ENCODE assay signal across 8 cellular contexts in the genomic region with DNA sequence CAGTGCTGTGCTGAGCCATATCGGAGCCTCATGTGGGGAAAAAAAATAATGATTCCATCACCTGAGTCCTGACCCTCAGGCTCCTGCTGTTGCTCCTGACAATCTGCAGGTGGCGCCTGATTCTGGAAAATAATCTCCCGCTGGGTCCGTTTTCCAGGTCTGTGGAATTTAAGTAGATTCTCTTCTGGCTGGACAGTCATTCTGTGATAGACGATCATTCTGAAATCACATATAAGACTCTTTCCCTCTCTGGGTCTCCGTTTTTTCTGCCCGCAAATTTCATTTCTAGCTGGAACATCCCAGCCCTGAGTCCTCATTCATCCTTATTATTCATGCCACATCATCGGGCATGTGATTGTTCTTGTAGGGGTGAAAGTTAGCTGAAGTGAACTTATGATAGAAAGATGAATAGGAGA. TPM values are rescaled to one million over a fixed set of nuclear protein-coding genes. Genes with fewer than 3 reads are reported as not detected.
A peak's percentile ranks its signal among the peaks of the same experiment; 100 is the strongest.
DNase-seq lines count a peak whose midpoint lies in the region; ATAC-seq and TF ChIP-seq lines count a peak whose summit lies in the region.

No MANE protein-coding gene starts in this region.

- H3K9me3 ChIP-seq in PC-9 (ENCODE audit: insufficient read depth, low read depth) = no peaks in the 10 kb centered on the region

- H4K20me1 ChIP-seq in PC-9 (ENCODE audit: insufficient read depth) = no peaks in the 10 kb centered on the region

- H3K27ac Mint-ChIP-seq in MCF 10A (ENCODE audit: low read depth, unreplicated experiment) = no peak overlapping the region
- H3K27ac Mint-ChIP-seq in stimulated activated naive CD8-positive, alpha-beta T cell treated with anti-CD3 and anti-CD28 coated beads, Interleukin-15, amount 100 ng/mL, for 72 hours = no peak overlapping the region

- no peak overlapping the region for H3K27ac ChIP-seq in PC-9

- DNase-seq in DMS79 (lab: John Stamatoyannopoulos, UW) (peak; percentile 26), PC-9 (peak; percentile 59 to 68), MCF 10A (ENCODE audit: unreplicated experiment) (peak; percentile 84), islet precursor cell (peak; percentile 84)
- peak; percentile 29 for DNase-seq in Jurkat, Clone E6-1 (ENCODE audit: low read depth, low spot score)
- no peak for DNase-seq in stimulated activated naive CD8-positive, alpha-beta T cell treated with anti-CD3 and anti-CD28 coated beads, Interleukin-15, amount 100 ng/mL, for 72 hours

- no peaks in the 10 kb centered on the region for H3K36me3 ChIP-seq in PC-9 (ENCODE audit: low read depth)

- H3F3A ChIP-seq in PC-9 (ENCODE audit: insufficient read depth, low read depth) = peaks cover 6% of the 10 kb centered on the region; the same call in 1 of the 2 replicates

- CTCF ChIA-PET in PC-9 (lab: Charles Lee) (interaction anchor here (0.6 to 3.0 kb wide), 4 partner anchors 18 to 282 kb away, joined by 3 to 22 read pairs (median 8); partner anchors contain the start of gene TOR2A), MCF 10A (lab: Yijun Ruan, JAX) (interaction anchor here (0.6 to 8.0 kb wide), 26 partner anchors 8 to 331 kb away, joined by 3 to 69 read pairs (median 4); partner anchors contain the start of genes STXBP1 and TOR2A)

- no TSS peak for BruUV-seq in PC-9 (replicated peaks; lab: Mats Ljungman, UMichigan)
- no TSS peak for BruUV-seq in MCF 10A (replicated peaks; lab: Mats Ljungman, UMichigan)

- H3K79me2 ChIP-seq in PC-9 (ENCODE audit: low read depth) = peaks cover 5% of the 10 kb centered on the region; the same call in 1 of the 2 replicates

- peaks cover 21% of the 10 kb centered on the region for H3K4me1 Mint-ChIP-seq in MCF 10A (ENCODE audit: insufficient read depth, unreplicated experiment)
- no peaks in the 10 kb centered on the region for H3K4me1 Mint-ChIP-seq in stimulated activated naive CD8-positive, alpha-beta T cell treated with anti-CD3 and anti-CD28 coated beads, Interleukin-15, amount 100 ng/mL, for 72 hours

- TF ChIP-seq CTCF in PC-9 (conservative IDR thresholded peaks at IDR 0.05) (peak; percentile 92), MCF 10A (IDR thresholded peaks at IDR 0.05; ENCODE audit: unreplicated experiment) (peak; percentile 91)

- no peaks in the 10 kb centered on the region for H3K9me3 Mint-ChIP-seq in MCF 10A (ENCODE audit: unreplicated experiment)
- H3K9me3 Mint-ChIP-seq in stimulated activated naive CD8-positive, alpha-beta T cell treated with anti-CD3 and anti-CD28 coated beads, Interleukin-15, amount 100 ng/mL, for 72 hours = no peaks in the 10 kb centered on the region

- no peaks in the 10 kb centered on the region for H3K9me2 ChIP-seq in PC-9 (ENCODE audit: insufficient read depth)

- peak overlapping the region; percentile 2; the same call in 1 of the 2 replicates for H3K4me2 ChIP-seq in PC-9

- peaks cover 6% of the 10 kb centered on the region for H3K36me3 Mint-ChIP-seq in MCF 10A (ENCODE audit: insufficient read depth, unreplicated experiment)

- POLR2A ChIA-PET in PC-9 (lab: Charles Lee; ENCODE audit: unreplicated experiment) = no interaction called here
- POLR2A ChIA-PET in MCF 10A (lab: Yijun Ruan, JAX) = interaction anchor here (0.7 to 1.3 kb wide), 3 partner anchors 25 to 145 kb away, joined by 3 to 9 read pairs (median 6); partner anchors contain the start of gene TOR2A

- no peak overlapping the region for H2AFZ ChIP-seq in PC-9

- no peaks in the 10 kb centered on the region for H3K27me3 Mint-ChIP-seq in MCF 10A (ENCODE audit: insufficient read depth, unreplicated experiment)
- H3K27me3 Mint-ChIP-seq in stimulated activated naive CD8-positive, alpha-beta T cell treated with anti-CD3 and anti-CD28 coated beads, Interleukin-15, amount 100 ng/mL, for 72 hours = peaks cover 22% of the 10 kb centered on the region

- no peak overlapping the region for H3K4me3 ChIP-seq in Jurkat, Clone E6-1 (ENCODE audit: low read length)
- H3K4me3 ChIP-seq in PC-9 = no peak overlapping the region

- ATAC-seq in stimulated activated naive CD8-positive, alpha-beta T cell treated with anti-CD3 and anti-CD28 coated beads, Interleukin-15, amount 100 ng/mL, for 72 hours = peak; percentile 57
- ATAC-seq in GM19452 (IDR thresholded peaks at IDR 0.05; ENCODE audit: unreplicated experiment) = no peak
- ATAC-seq in GM19351 (IDR thresholded peaks at IDR 0.05; ENCODE audit: unreplicated experiment) = no peak

- H3K4me3 Mint-ChIP-seq in MCF 10A (ENCODE audit: unreplicated experiment) = no peak overlapping the region
- no peak overlapping the region for H3K4me3 Mint-ChIP-seq in stimulated activated naive CD8-positive, alpha-beta T cell treated with anti-CD3 and anti-CD28 coated beads, Interleukin-15, amount 100 ng/mL, for 72 hours

- H3K27me3 ChIP-seq in PC-9 (ENCODE audit: insufficient read depth, low read depth) = no peaks in the 10 kb centered on the region

- intact Hi-C loops in PC-9 (cut with micrococcal nuclease; ENCODE audit: unreplicated experiment) = loop anchor here (1.0 to 10.0 kb wide), 4 partner anchors 144 to 645 kb away; no protein-coding TSS in a partner anchor
- intact Hi-C loops in MCF 10A (cut with micrococcal nuclease) = loop anchor here (1.0 to 10.0 kb wide), 6 partner anchors 144 to 648 kb away; partner anchors contain the start of gene ZNF79

- H3K4me1 ChIP-seq in PC-9 (replicated peaks; ENCODE audit: insufficient read depth) = peaks cover 14% of the 10 kb centered on the region

RNA-seq across cellular contexts. Expression of gene STXBP1, which starts 22.1 kb away (rescaled TPM):
- 50.2 TPM for polyA plus RNA-seq in Jurkat, Clone E6-1 (2012; ENCODE audit: insufficient read depth, insufficient read length)
- total RNA-seq in PC-9 (2021) (35.1 and 44.0 TPM in 2 replicates), MCF 10A (2022) (20.0 and 36.6 TPM in 2 replicates)

Comparison
In these comparisons a context has a peak if more than half of its experiments do, and no peak if none do; other contexts are left out.
1. DNase-seq: peak in DMS79 (single experiment), Jurkat, Clone E6-1 (single experiment), PC-9 (2 of 2), MCF 10A (single experiment) and islet precursor cell (single experiment); none in stimulated activated naive CD8-positive, alpha-beta T cell treated with anti-CD3 and anti-CD28 coated beads, Interleukin-15, amount 100 ng/mL, for 72 hours (0 of 2).